Comparison of ENCODE assay signal across 8 cellular contexts in genomic region chr6:31736768-31737314, GRCh38. TPM values are rescaled to one million over a fixed set of nuclear protein-coding genes. Genes with fewer than 3 reads are reported as not detected.
A peak's percentile ranks its signal among the peaks of the same experiment; 100 is the strongest.
DNase-seq lines count a peak whose midpoint lies in the region; ATAC-seq and TF ChIP-seq lines count a peak whose summit lies in the region.

No MANE protein-coding gene starts in this region.

- no peak for DNase-seq in activated T-cell treated with anti-CD3 and anti-CD28 coated beads, Interleukin-2, amount 50 U/mL, for 72 hours
- DNase-seq in activated T-cell treated with anti-CD3 and anti-CD28 coated beads for 4 hours (no peak), memory B cell (ENCODE audit: low spot score in 2 of 2) (no peak), NOMO-1 (lab: John Stamatoyannopoulos, UW; ENCODE audit: unreplicated experiment in 2 of 2) (no peak), GDM1 (lab: John Stamatoyannopoulos, UW) (no peak), NCI-H526 (lab: John Stamatoyannopoulos, UW) (no peak)

- 32% methylated on average over 10 of the region's 10 CpGs for WGBS in urinary bladder

- H3K4me3 Mint-ChIP-seq in activated T-cell treated with anti-CD3 and anti-CD28 coated beads, Interleukin-2, amount 50 U/mL, for 72 hours, result peak overlapping the region; percentile 89 to 98
- H3K4me3 Mint-ChIP-seq in brain (peak overlapping the region; percentile 90 to 98 (median 95)), memory B cell (peak overlapping the region; percentile 100)

- peak overlapping the region; percentile 98 for H3K27ac ChIP-seq in urinary bladder (ENCODE audit: low read depth)

- no peaks in the 10 kb centered on the region for H3K4me1 ChIP-seq in urinary bladder (ENCODE audit: insufficient read depth)

- H3K9me3 Mint-ChIP-seq in activated T-cell treated with anti-CD3 and anti-CD28 coated beads, Interleukin-2, amount 50 U/mL, for 72 hours, result no peaks in the 10 kb centered on the region
- peaks cover 0 to 2% (median 0%) of the 10 kb centered on the region in 5 experiments for H3K9me3 Mint-ChIP-seq in brain
- H3K9me3 Mint-ChIP-seq in memory B cell, result no peaks in the 10 kb centered on the region

- no peak for ATAC-seq in activated T-cell treated with anti-CD3 and anti-CD28 coated beads, Interleukin-2, amount 50 U/mL, for 72 hours (replicated peaks in 1 of 2)
- ATAC-seq in memory B cell (ENCODE audit: low read depth), result no peak

- no peak for TF ChIP-seq CTCF in brain (conservative IDR thresholded peaks at IDR 0.05)

- H3K27me3 Mint-ChIP-seq in activated T-cell treated with anti-CD3 and anti-CD28 coated beads, Interleukin-2, amount 50 U/mL, for 72 hours (ENCODE audit: low read depth), result no peaks in the 10 kb centered on the region
- peaks cover 17% of the 10 kb centered on the region for H3K27me3 Mint-ChIP-seq in brain
- H3K27me3 Mint-ChIP-seq in memory B cell, result no peaks in the 10 kb centered on the region

- peaks cover 18 to 35% of the 10 kb centered on the region in 2 donors for H3K36me3 Mint-ChIP-seq in activated T-cell treated with anti-CD3 and anti-CD28 coated beads, Interleukin-2, amount 50 U/mL, for 72 hours (ENCODE audit: insufficient read depth in 2 of 2)
- H3K36me3 Mint-ChIP-seq in brain, result peaks cover 20% of the 10 kb centered on the region
- peaks cover 14% of the 10 kb centered on the region for H3K36me3 Mint-ChIP-seq in memory B cell

- peaks cover 1% of the 10 kb centered on the region for H3K36me3 ChIP-seq in urinary bladder (ENCODE audit: insufficient read depth)

- H3K4me3 ChIP-seq in urinary bladder (ENCODE audit: low read depth, low read length), result peak overlapping the region; percentile 64

- peaks cover 69% of the 10 kb centered on the region for H3K4me1 Mint-ChIP-seq in activated T-cell treated with anti-CD3 and anti-CD28 coated beads, Interleukin-2, amount 50 U/mL, for 72 hours (ENCODE audit: low read depth)
- H3K4me1 Mint-ChIP-seq in brain, result peaks cover 81% of the 10 kb centered on the region
- peaks cover 57% of the 10 kb centered on the region for H3K4me1 Mint-ChIP-seq in memory B cell

- peak overlapping the region; percentile 83 for H3K27ac Mint-ChIP-seq in activated T-cell treated with anti-CD3 and anti-CD28 coated beads, Interleukin-2, amount 50 U/mL, for 72 hours
- peak overlapping the region; percentile 94 to 97 (median 96) for H3K27ac Mint-ChIP-seq in brain
- peak overlapping the region; percentile 97 for H3K27ac Mint-ChIP-seq in memory B cell

RNA-seq across cellular contexts. Expression of gene CLIC1, which starts 0.5 kb away (rescaled TPM):
- 100 to 1,000 TPM; 253 to 318 TPM for total RNA-seq in activated T-cell treated with anti-CD3 and anti-CD28 coated beads, Interleukin-2, amount 50 U/mL, for 72 hours
- 424 TPM for polyA plus RNA-seq in brain (ENCODE audit: insufficient read depth, low read depth, low replicate concordance)
- total RNA-seq in urinary bladder, result 200 TPM
- polyA plus RNA-seq in urinary bladder, result 303 TPM

RNA-seq across cellular contexts. Expression of gene MSH5, which starts 3.0 kb away (rescaled TPM):
- 10 to 100 TPM; 84.9 to 98.4 TPM for total RNA-seq in activated T-cell treated with anti-CD3 and anti-CD28 coated beads, Interleukin-2, amount 50 U/mL, for 72 hours
- polyA plus RNA-seq in brain (ENCODE audit: insufficient read depth, low read depth, low replicate concordance) (3.1 TPM), urinary bladder (2.9 TPM)
- 14.8 TPM for total RNA-seq in urinary bladder

RNA-seq across cellular contexts. Expression of gene DDAH2, which starts 7.7 kb away (rescaled TPM):
- 10 to 100 TPM; 19.0 to 19.6 TPM for total RNA-seq in activated T-cell treated with anti-CD3 and anti-CD28 coated beads, Interleukin-2, amount 50 U/mL, for 72 hours
- polyA plus RNA-seq in brain (ENCODE audit: insufficient read depth, low read depth, low replicate concordance) (284 TPM), urinary bladder (115 TPM)
- total RNA-seq in urinary bladder, result 81.6 TPM

RNA-seq across cellular contexts. Expression of gene MPIG6B, which starts 13.7 kb away (rescaled TPM):
- under 1 TPM in 1 of 2 donors, not detected in 1; 0.10 TPM for total RNA-seq in activated T-cell treated with anti-CD3 and anti-CD28 coated beads, Interleukin-2, amount 50 U/mL, for 72 hours
- polyA plus RNA-seq in brain (ENCODE audit: insufficient read depth, low read depth, low replicate concordance), result 0.39 TPM
- 0.32 TPM for total RNA-seq in urinary bladder
- polyA plus RNA-seq in urinary bladder, result 0.62 TPM

RNA-seq across cellular contexts. Expression of gene LY6G6C, which starts 15.3 kb away (rescaled TPM):
- total RNA-seq in activated T-cell treated with anti-CD3 and anti-CD28 coated beads, Interleukin-2, amount 50 U/mL, for 72 hours, result under 1 TPM; 0.25 to 0.67 TPM
- polyA plus RNA-seq in brain (ENCODE audit: insufficient read depth, low read depth, low replicate concordance) (not detected), urinary bladder (not detected)
- not detected for total RNA-seq in urinary bladder
